ENCODE assay signal across 14 cellular contexts in the genomic region with DNA sequence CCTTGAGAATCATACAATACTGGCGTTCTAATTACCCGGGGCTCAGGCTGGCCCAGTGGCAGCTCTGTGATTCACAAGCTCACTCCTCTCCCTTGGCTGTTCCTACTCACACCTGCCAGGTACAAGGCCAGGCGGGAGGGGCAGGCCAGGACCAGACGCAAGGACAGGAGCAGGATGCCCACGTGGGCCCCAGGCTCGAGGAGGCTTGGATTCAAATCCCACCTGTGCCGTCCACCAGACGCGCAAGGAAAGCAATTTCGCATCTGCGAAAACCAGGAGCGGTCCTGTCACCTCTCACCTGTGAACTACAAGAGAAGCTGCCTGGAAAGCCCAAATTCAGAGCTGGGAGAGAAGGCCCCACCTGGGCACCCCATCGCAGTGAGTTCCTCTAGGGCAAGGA.
"Had no signal": no experiment of that assay in that cellular context is flagged by ENCODE, and none has a peak within 500 bp of the region (broad histone marks: within the 10 kb centered on the region; RNA-seq: fewer than 3 reads in every experiment).

No MANE protein-coding gene starts in this region.

- H3K27ac Mint-ChIP-seq: mesothelial cell of epicardium, WTC11 had no signal

- H3K4me3 Mint-ChIP-seq: mesothelial cell of epicardium, WTC11 had no signal

- ATAC-seq: foreskin keratinocyte, left cardiac atrium, lower lobe of right lung, WTC11 had no signal

- H3K27ac ChIP-seq: breast epithelium, foreskin keratinocyte, lower lobe of right lung, right atrium auricular region, skin epidermis, tibial nerve had no signal

- H3K9me3 ChIP-seq: breast epithelium, lower lobe of right lung, right atrium auricular region, tibial nerve had no signal

- H3K27me3 ChIP-seq: breast epithelium, foreskin keratinocyte had no signal

- H3K4me1 ChIP-seq: breast epithelium, lower lobe of right lung, right atrium auricular region, tibial nerve had no signal

- H3K36me3 ChIP-seq: breast epithelium, lower lobe of right lung, right atrium auricular region, tibial nerve had no signal

- H3K36me3 Mint-ChIP-seq: mesothelial cell of epicardium had no signal

- H3K9me3 Mint-ChIP-seq: mesothelial cell of epicardium, WTC11 had no signal

- H3K4me3 ChIP-seq: breast epithelium, lower lobe of right lung, right atrium auricular region, skin epidermis, tibial nerve had no signal

- DNase-seq: activated CD4-positive, alpha-beta T cell treated with anti-CD3 and anti-CD28 coated beads, Interleukin-2, amount 50 U/mL, for 48 hours; activated gamma-delta T cell treated with Interleukin-2 at 50 U/mL for 16 hours; anterior cingulate cortex; foreskin keratinocyte; head of caudate nucleus; left cardiac atrium; lower lobe of right lung; stimulated activated CD4-positive, alpha-beta T cell treated with anti-CD3 and anti-CD28 coated beads, Interleukin-4, amount 100 ng/mL, for 4 hours had no signal
